Comparison of ENCODE assay signal across 8 cellular contexts in genomic region chr9:91954841-91955471, GRCh38. TPM values are rescaled to one million over a fixed set of nuclear protein-coding genes. Genes with fewer than 3 reads are reported as not detected.
DNase-seq lines count a peak whose midpoint lies in the region; ATAC-seq, FAIRE-seq and TF ChIP-seq lines count a peak whose summit lies in the region.

No MANE protein-coding gene starts in this region.

- CTCF ChIA-PET in HEK293T (lab: Yijun Ruan, JAX), result interaction anchor here (0.6 to 1.6 kb wide), 13 partner anchors 9 to 1827 kb away, joined by 3 to 8 read pairs (median 3); no protein-coding TSS in a partner anchor

- POLR2A ChIA-PET in HEK293T (lab: Yijun Ruan, JAX), result no interaction called here

- FAIRE-seq in endometrium (lab: Jason Lieb, UNC), result peak; percentile 33

- no peak for ATAC-seq in HG03108 (IDR thresholded peaks at IDR 0.05; ENCODE audit: unreplicated experiment)

- peak; percentile 39 for DNase-seq in DMS 273 treated with DMSO at 0.1 percent for 48 hours (lab: John Stamatoyannopoulos, UW)
- DNase-seq in HEK293T (ENCODE audit: extremely low spot score), result peak; percentile 68
- DNase-seq in SHP77 (lab: John Stamatoyannopoulos, UW), result peak; percentile 82 to 83
- peak; percentile 79 for DNase-seq in myocyte (ENCODE audit: low read depth)
- DNase-seq in NK-92 treated with Interleukin-12 subunit alpha and Interleukin-12 subunit beta, amount 100 ng/mL, for 24 hours (lab: John Stamatoyannopoulos, UW), result no peak
- DNase-seq in activated CD4-positive, CD25-positive, alpha-beta regulatory T cell treated with anti-CD3 and anti-CD28 coated beads, Interleukin-2, amount 50 U/mL, for 72 hours, result no peak

TF ChIP-seq in HEK293T, 16 proteins besides CTCF, POLR2A, EP300 and RAD21:
- TF ChIP-seq, protein P1, sequence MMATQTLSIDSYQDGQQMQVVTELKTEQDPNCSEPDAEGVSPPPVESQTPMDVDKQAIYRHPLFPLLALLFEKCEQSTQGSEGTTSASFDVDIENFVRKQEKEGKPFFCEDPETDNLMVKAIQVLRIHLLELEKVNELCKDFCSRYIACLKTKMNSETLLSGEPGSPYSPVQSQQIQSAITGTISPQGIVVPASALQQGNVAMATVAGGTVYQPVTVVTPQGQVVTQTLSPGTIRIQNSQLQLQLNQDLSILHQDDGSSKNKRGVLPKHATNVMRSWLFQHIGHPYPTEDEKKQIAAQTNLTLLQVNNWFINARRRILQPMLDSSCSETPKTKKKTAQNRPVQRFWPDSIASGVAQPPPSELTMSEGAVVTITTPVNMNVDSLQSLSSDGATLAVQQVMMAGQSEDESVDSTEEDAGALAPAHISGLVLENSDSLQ (IDR thresholded peaks at IDR 0.05), result peak; percentile 47; the same call in 1 of the 2 replicates
- TF ChIP-seq SP1 (IDR thresholded peaks at IDR 0.05), result no peak

RNA-seq across cellular contexts. Expression of gene ROR2, which starts 4.9 kb away (rescaled TPM):
- 0.05 TPM in 1 of 2 replicates, not detected in the other for total RNA-seq in myocyte
- polyA plus RNA-seq in myocyte (2012), result 0.37 TPM

Comparison
In these comparisons a context has a peak if more than half of its experiments do, and no peak if none do; other contexts are left out.
1. DNase-seq: peak in DMS 273 treated with DMSO at 0.1 percent for 48 hours (single experiment), HEK293T (single experiment), SHP77 (2 of 2) and myocyte (single experiment); none in NK-92 treated with Interleukin-12 subunit alpha and Interleukin-12 subunit beta, amount 100 ng/mL, for 24 hours (single experiment) and activated CD4-positive, CD25-positive, alpha-beta regulatory T cell treated with anti-CD3 and anti-CD28 coated beads, Interleukin-2, amount 50 U/mL, for 72 hours (single experiment).